In genomic region chr7:22110227-22110839, GRCh38 we compare ENCODE assay signal across 8 cellular contexts.
DNase-seq lines count a peak whose midpoint lies in the region; ATAC-seq, FAIRE-seq and TF ChIP-seq lines count a peak whose summit lies in the region.

No MANE protein-coding gene starts in this region.

- no peak for TF ChIP-seq POLR2A in gastroesophageal sphincter (IDR thresholded peaks at IDR 0.05)
- no peak for TF ChIP-seq POLR2A in upper lobe of left lung (IDR thresholded peaks at IDR 0.05)

- peaks cover 8% of the 10 kb centered on the region for H3K4me1 Mint-ChIP-seq in GM23338

- no peaks in the 10 kb centered on the region for H3F3A ChIP-seq in GM23338 (replicated peaks; ENCODE audit: low read depth)

- no peaks in the 10 kb centered on the region for H3K79me2 ChIP-seq in GM23338 (replicated peaks; ENCODE audit: insufficient read depth)

- no peaks in the 10 kb centered on the region for H3K9me3 ChIP-seq in SJSA1 (replicated peaks)
- no peaks in the 10 kb centered on the region for H3K9me3 ChIP-seq in gastroesophageal sphincter
- H3K9me3 ChIP-seq in pancreas, result no peaks in the 10 kb centered on the region
- no peaks in the 10 kb centered on the region for H3K9me3 ChIP-seq in upper lobe of left lung

- TF ChIP-seq CTCF in GM23338 (conservative IDR thresholded peaks at IDR 0.05; ENCODE audit: low read depth in 2 of 2) (peak; percentile 96 to 97), gastroesophageal sphincter (IDR thresholded peaks at IDR 0.05) (peak; percentile 74 to 89 (median 85)), pancreas (IDR thresholded peaks at IDR 0.05) (peak; percentile 19 to 58 (median 52)), upper lobe of left lung (IDR thresholded peaks at IDR 0.05) (peak; percentile 41 to 86 (median 75))

- H3K27ac ChIP-seq in GM23338 (ENCODE audit: low read depth) (no peak overlapping the region), SJSA1 (no peak overlapping the region), gastroesophageal sphincter (no peak overlapping the region), pancreas (no peak overlapping the region), upper lobe of left lung (no peak overlapping the region)

- H3K27me3 ChIP-seq in GM23338 (ENCODE audit: insufficient read depth) (no peaks in the 10 kb centered on the region), SJSA1 (replicated peaks) (no peaks in the 10 kb centered on the region), gastroesophageal sphincter (peaks cover 13% of the 10 kb centered on the region), pancreas (no peaks in the 10 kb centered on the region), upper lobe of left lung (no peaks in the 10 kb centered on the region)

- no peak overlapping the region for H3K27ac Mint-ChIP-seq in GM23338

- H4K20me1 ChIP-seq in GM23338 (replicated peaks; ENCODE audit: insufficient read depth), result no peaks in the 10 kb centered on the region

- H3K4me1 ChIP-seq in GM23338 (ENCODE audit: insufficient read depth), result no peaks in the 10 kb centered on the region
- no peaks in the 10 kb centered on the region for H3K4me1 ChIP-seq in SJSA1 (replicated peaks)
- H3K4me1 ChIP-seq in gastroesophageal sphincter, result peaks cover 0 to 8% (median 0%) of the 10 kb centered on the region in 3 donors
- no peaks in the 10 kb centered on the region for H3K4me1 ChIP-seq in pancreas
- peaks cover 0 to 17% (median 11%) of the 10 kb centered on the region in 4 donors for H3K4me1 ChIP-seq in upper lobe of left lung

- no peak overlapping the region for H3K4me3 ChIP-seq in GM23338
- no peak overlapping the region for H3K4me3 ChIP-seq in SJSA1
- H3K4me3 ChIP-seq in gastroesophageal sphincter, result no peak overlapping the region
- H3K4me3 ChIP-seq in pancreas, result no peak overlapping the region
- H3K4me3 ChIP-seq in upper lobe of left lung, result no peak overlapping the region

- no peaks in the 10 kb centered on the region for H3K36me3 ChIP-seq in GM23338 (ENCODE audit: insufficient read depth)
- no peaks in the 10 kb centered on the region for H3K36me3 ChIP-seq in SJSA1
- no peaks in the 10 kb centered on the region for H3K36me3 ChIP-seq in gastroesophageal sphincter
- H3K36me3 ChIP-seq in pancreas, result no peaks in the 10 kb centered on the region
- peaks cover 0 to 5% (median 0%) of the 10 kb centered on the region in 4 donors for H3K36me3 ChIP-seq in upper lobe of left lung

- TF ChIP-seq EP300 in gastroesophageal sphincter (IDR thresholded peaks at IDR 0.05), result no peak
- no peak for TF ChIP-seq EP300 in upper lobe of left lung (IDR thresholded peaks at IDR 0.05)

- H3K4me2 ChIP-seq in GM23338, result no peak overlapping the region

- H2AFZ ChIP-seq in GM23338, result no peak overlapping the region

- peaks cover 18% of the 10 kb centered on the region for H3K27me3 Mint-ChIP-seq in GM23338 (ENCODE audit: insufficient read depth, low read depth, poor library complexity)

- ATAC-seq in GM23338 (peak; percentile 79), gastroesophageal sphincter (peak; percentile 53), pancreas (peak; percentile 70 to 93 (median 85)), upper lobe of left lung (ENCODE audit: low FRiP score in 2 of 2) (peak; percentile 63 to 84)

- WGBS in gastroesophageal sphincter (ENCODE audit: low coverage in 1 of 2), 2 donors, result 3 to 12% methylated on average over 5 to 6 of the region's 6 CpGs
- WGBS in pancreas, 2 donors, result 6 to 18% methylated on average over 6 of the region's 6 CpGs
- WGBS in upper lobe of left lung, 2 donors, result 7 to 17% methylated on average over 6 of the region's 6 CpGs

- H3K9me3 Mint-ChIP-seq in GM23338, result peaks cover 12% of the 10 kb centered on the region; the same call in 2 of the 3 replicates

- DNase-seq in DMS53 treated with DMSO at 0.1 percent for 48 hours (lab: John Stamatoyannopoulos, UW; ENCODE audit: unreplicated experiment), result peak; percentile 92
- DNase-seq in GM23338 (ENCODE audit: low spot score), result peak; percentile 86
- DNase-seq in MV-4-11 (lab: John Stamatoyannopoulos, UW), result peak; percentile 62
- DNase-seq in SJSA1 (ENCODE audit: low read depth in 1 of 2, low spot score in 2 of 2), result peak; percentile 51 to 61
- peak; percentile 1 to 19 (median 11) for DNase-seq in activated naive CD4-positive, alpha-beta T cell (lab: John Stamatoyannopoulos, UW)
- peak in 4 of 6 donors; percentile 31 to 74 (median 56) for DNase-seq in pancreas
- DNase-seq in upper lobe of left lung, result peak in 1 of 2 donors; percentile 48

- H3K36me3 Mint-ChIP-seq in GM23338 (ENCODE audit: low read depth), result peaks cover 8% of the 10 kb centered on the region; the same call in 2 of the 3 replicates

- H3K4me3 Mint-ChIP-seq in GM23338, result no peak overlapping the region

- H3K9me2 ChIP-seq in GM23338 (ENCODE audit: insufficient read depth), result no peaks in the 10 kb centered on the region

- intact Hi-C loops in pancreas (cut with DNase I), result loop anchor here in 2 of 3 donors (5.0 kb wide), 1 partner anchor 377 kb away; no protein-coding TSS in a partner anchor

- FAIRE-seq in pancreas (lab: Jason Lieb, UNC), result peak; percentile 63

TF ChIP-seq in GM23338, 12 proteins besides CTCF, POLR2A, EP300 and RAD21:
- TF ChIP-seq CREB1 (CRISPR knock-in tag; IDR thresholded peaks at IDR 0.05; ENCODE audit: low read depth), result no peak
